17 cellular contexts compared by ENCODE assay signal in genomic region chr6:88499436-88499835, GRCh38.
DNase-seq lines count a peak whose midpoint lies in the region; ATAC-seq and TF ChIP-seq lines count a peak whose summit lies in the region.
"Had no signal": no experiment of that assay in that cellular context is flagged by ENCODE, and none has a peak within 500 bp of the region (broad histone marks: within the 10 kb centered on the region; RNA-seq: fewer than 3 reads in every experiment).

No MANE protein-coding gene starts in this region.

- no peaks in the 10 kb centered on the region for H3K9me2 ChIP-seq in SU-DHL-6 (replicated peaks; ENCODE audit: insufficient read depth, low read length)

- no peaks in the 10 kb centered on the region for H3K27me3 ChIP-seq in SU-DHL-6 (ENCODE audit: low read length)
- no peaks in the 10 kb centered on the region for H3K27me3 ChIP-seq in esophagus muscularis mucosa

- H3K9me3 ChIP-seq in SU-DHL-6 (ENCODE audit: insufficient read depth, low read length) (peaks cover 8% of the 10 kb centered on the region; the same call in 1 of the 2 replicates), esophagus muscularis mucosa (no peaks in the 10 kb centered on the region)

- peak overlapping the region; percentile 81 for H2AFZ ChIP-seq in SU-DHL-6 (ENCODE audit: low read depth, low read length, severe bottlenecking)

- H3K4me1 Mint-ChIP-seq in activated CD4-positive, alpha-beta T cell treated with anti-CD3 and anti-CD28 coated beads, Interleukin-2, amount 10 ng/mL, durations not matched to agents 24 days and 14 days, result no peaks in the 10 kb centered on the region

- no peaks in the 10 kb centered on the region for H3K27me3 Mint-ChIP-seq in activated CD4-positive, alpha-beta T cell treated with anti-CD3 and anti-CD28 coated beads, Interleukin-2, amount 10 ng/mL, durations not matched to agents 24 days and 14 days

- TF ChIP-seq CTCF in SU-DHL-6 (IDR thresholded peaks at IDR 0.05; ENCODE audit: insufficient read depth, low read length, poor library complexity, severe bottlenecking), result no peak
- TF ChIP-seq CTCF in esophagus muscularis mucosa (IDR thresholded peaks at IDR 0.05), result no peak

- H3K36me3 ChIP-seq in SU-DHL-6 (ENCODE audit: low read length) (no peaks in the 10 kb centered on the region), esophagus muscularis mucosa (no peaks in the 10 kb centered on the region)
- H3K36me3 ChIP-seq: HAP-1 had no signal

- H3K4me1 ChIP-seq in esophagus muscularis mucosa, result no peaks in the 10 kb centered on the region
- H3K4me1 ChIP-seq: HAP-1 had no signal

- WGBS in esophagus muscularis mucosa, result 83% methylated on average over 3 of the region's 3 CpGs

- no peaks in the 10 kb centered on the region for H3K9me3 Mint-ChIP-seq in activated CD4-positive, alpha-beta T cell treated with anti-CD3 and anti-CD28 coated beads, Interleukin-2, amount 10 ng/mL, durations not matched to agents 24 days and 14 days
- H3K9me3 Mint-ChIP-seq: CD8-positive, alpha-beta T cell; HFFc6 had no signal

- TF ChIP-seq EP300 in esophagus muscularis mucosa (IDR thresholded peaks at IDR 0.05), result no peak

- peaks cover 18% of the 10 kb centered on the region; the same call in 1 of the 2 replicates for H3F3A ChIP-seq in SU-DHL-6 (ENCODE audit: insufficient read depth)

- peak overlapping the region; percentile 80 for H3K27ac ChIP-seq in SU-DHL-6 (ENCODE audit: low read depth, low read length)
- H3K27ac ChIP-seq in esophagus muscularis mucosa (replicated peaks in 1 of 4), result no peak overlapping the region
- H3K27ac ChIP-seq: 22Rv1 had no signal

- H4K20me1 ChIP-seq in SU-DHL-6 (ENCODE audit: low read depth, low read length), result no peaks in the 10 kb centered on the region

- H3K36me3 Mint-ChIP-seq in activated CD4-positive, alpha-beta T cell treated with anti-CD3 and anti-CD28 coated beads, Interleukin-2, amount 10 ng/mL, durations not matched to agents 24 days and 14 days (ENCODE audit: low read depth), result no peaks in the 10 kb centered on the region
- H3K36me3 Mint-ChIP-seq: CD14-positive monocyte; CD8-positive, alpha-beta T cell had no signal

- H3K4me2 ChIP-seq in SU-DHL-6 (ENCODE audit: low read depth, low read length, poor library complexity, severe bottlenecking), result peak overlapping the region; percentile 65

- no peak overlapping the region for H3K4me3 Mint-ChIP-seq in activated CD4-positive, alpha-beta T cell treated with anti-CD3 and anti-CD28 coated beads, Interleukin-2, amount 10 ng/mL, durations not matched to agents 24 days and 14 days
- H3K4me3 Mint-ChIP-seq: CD14-positive monocyte; CD8-positive, alpha-beta T cell; HFFc6 had no signal

- TF ChIP-seq POLR2A in esophagus muscularis mucosa (IDR thresholded peaks at IDR 0.05; ENCODE audit: low read depth), result no peak

- intact Hi-C loops in activated CD4-positive, alpha-beta T cell treated with anti-CD3 and anti-CD28 coated beads, Interleukin-2, amount 10 ng/mL, durations not matched to agents 24 days and 14 days (cut with micrococcal nuclease), result no loop called here
- intact Hi-C loops in esophagus muscularis mucosa (cut with DNase I), result no loop called here

- peak; percentile 11 for DNase-seq in activated CD4-positive, alpha-beta T cell treated with anti-CD3 and anti-CD28 coated beads, Interleukin-2, amount 10 ng/mL, durations not matched to agents 24 days and 14 days
- DNase-seq in activated CD4-positive, alpha-beta T cell treated with anti-CD3 and anti-CD28 coated beads for 48 hours, result no peak
- DNase-seq in esophagus muscularis mucosa (ENCODE audit: extremely low spot score), result peak; percentile 29
- no peak for DNase-seq in NCI-H1048 (lab: John Stamatoyannopoulos, UW)
- DNase-seq in T-helper 1 cell, result no peak
- DNase-seq: CD8-positive, alpha-beta T cell; COR-L47; DND-41; GF-D8; HFFc6 had no signal

- H3K9ac ChIP-seq in SU-DHL-6 (ENCODE audit: low read length), result peak overlapping the region; percentile 42

- H3K79me2 ChIP-seq in SU-DHL-6 (ENCODE audit: insufficient read depth, low read length), result no peaks in the 10 kb centered on the region

- no peak overlapping the region for H3K27ac Mint-ChIP-seq in activated CD4-positive, alpha-beta T cell treated with anti-CD3 and anti-CD28 coated beads, Interleukin-2, amount 10 ng/mL, durations not matched to agents 24 days and 14 days
- H3K27ac Mint-ChIP-seq: CD14-positive monocyte; CD8-positive, alpha-beta T cell; HFFc6 had no signal

- no peak for ATAC-seq in GM18517 (IDR thresholded peaks at IDR 0.05; ENCODE audit: unreplicated experiment)
- ATAC-seq in HG02870 (IDR thresholded peaks at IDR 0.05; ENCODE audit: unreplicated experiment), result no peak
- ATAC-seq: CD8-positive, alpha-beta T cell; HepG2 had no signal

- H3K4me3 ChIP-seq in SU-DHL-6 (ENCODE audit: insufficient read depth, low read length, poor library complexity, severe bottlenecking) (no peak overlapping the region), esophagus muscularis mucosa (no peak overlapping the region)
- H3K4me3 ChIP-seq: HAP-1 had no signal

Comparison
In these comparisons a context has a peak if more than half of its experiments do, and no peak if none do; other contexts are left out.
1. DNase-seq: peak in activated CD4-positive, alpha-beta T cell treated with anti-CD3 and anti-CD28 coated beads, Interleukin-2, amount 10 ng/mL, durations not matched to agents 24 days and 14 days (single experiment) and esophagus muscularis mucosa (single experiment); none in activated CD4-positive, alpha-beta T cell treated with anti-CD3 and anti-CD28 coated beads for 48 hours (single experiment), NCI-H1048 (single experiment) and T-helper 1 cell (0 of 5).